Comparison of ENCODE assay signal across 30 cellular contexts in the genomic region with DNA sequence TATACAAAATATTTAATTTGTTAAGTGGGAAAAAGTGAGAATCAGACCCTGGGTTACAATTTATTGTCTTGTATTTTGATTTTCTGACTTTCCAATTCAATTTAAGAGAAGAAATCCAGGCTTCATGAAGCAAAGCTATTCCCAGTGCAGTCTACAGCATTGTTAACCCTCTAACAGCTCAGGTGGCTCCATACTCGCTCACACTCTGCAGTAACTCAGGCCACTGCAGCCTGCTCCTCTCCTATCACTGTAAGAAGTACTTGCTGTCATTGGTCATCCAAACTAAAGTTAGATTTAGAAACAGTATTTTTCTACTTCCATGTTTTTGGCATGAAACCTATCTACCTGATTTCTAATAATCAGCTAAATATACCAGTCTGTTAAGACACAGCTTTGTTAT.
"Had no signal": no experiment of that assay in that cellular context is flagged by ENCODE, and none has a peak within 500 bp of the region (broad histone marks: within the 10 kb centered on the region; RNA-seq: fewer than 3 reads in every experiment).

No MANE protein-coding gene starts in this region.

- H3K27ac ChIP-seq: neutrophil, ovary, parathyroid adenoma, psoas muscle, right lobe of liver, sigmoid colon, suprapubic skin, testis, tibial artery, transverse colon, upper lobe of right lung, uterus had no signal

- H3K9me3 Mint-ChIP-seq: natural killer cell treated with Interleukin-12 subunit alpha and Interleukin-12 subunit beta and Interleukin-15 and Interleukin-18, amount 100 ng/mL, for 72 hours; nephron progenitor cell; neural crest cell; stimulated activated naive CD8-positive, alpha-beta T cell treated with anti-CD3 and anti-CD28 coated beads, Interleukin-15, amount 100 ng/mL, for 72 hours had no signal

- H3K4me1 ChIP-seq: parathyroid adenoma, psoas muscle, right lobe of liver, sigmoid colon, suprapubic skin, testis, tibial artery, transverse colon, upper lobe of right lung, uterus had no signal

- H3K36me3 Mint-ChIP-seq: naive thymus-derived CD8-positive, alpha-beta T cell; natural killer cell treated with Interleukin-12 subunit alpha and Interleukin-12 subunit beta and Interleukin-15 and Interleukin-18, amount 100 ng/mL, for 72 hours; stimulated activated effector memory CD8-positive, alpha-beta T cell treated with anti-CD3 and anti-CD28 coated beads, Interleukin-12 subunit alpha, Interleukin-12 subunit beta, amount 100 ng/mL, for 72 hours; type B pancreatic cell had no signal

- H3K36me3 ChIP-seq: neutrophil, ovary, right lobe of liver, sigmoid colon, suprapubic skin, tibial artery, transverse colon, upper lobe of right lung, uterus had no signal

- ATAC-seq: naive thymus-derived CD8-positive, alpha-beta T cell; natural killer cell treated with Interleukin-12 subunit alpha and Interleukin-12 subunit beta and Interleukin-15 and Interleukin-18, amount 100 ng/mL, for 72 hours; psoas muscle; right cardiac atrium; right lobe of liver; stimulated activated effector memory CD8-positive, alpha-beta T cell treated with anti-CD3 and anti-CD28 coated beads, Interleukin-12 subunit alpha, Interleukin-12 subunit beta, amount 100 ng/mL, for 72 hours; stimulated activated naive CD8-positive, alpha-beta T cell treated with anti-CD3 and anti-CD28 coated beads, Interleukin-15, amount 100 ng/mL, for 72 hours; stimulated activated naive CD8-positive, alpha-beta T cell treated with anti-CD3 and anti-CD28 coated beads, Interleukin-15, Interleukin-2, amounts not matched to agents 100 U/mL and 50 U/mL, for 24 hours; upper lobe of right lung had no signal

- DNase-seq: naive thymus-derived CD8-positive, alpha-beta T cell; nephron progenitor cell; occipital lobe; ovary; psoas muscle; right cardiac atrium; right lobe of liver; sigmoid colon; small intestine; stimulated activated CD4-positive, alpha-beta T cell treated with anti-CD3 and anti-CD28 coated beads, Interleukin-15, amount 100 ng/mL, for 24 hours; stimulated activated CD4-positive, alpha-beta T cell treated with anti-CD3 and anti-CD28 coated beads, Interleukin-2, amount 100 ng/mL, for 24 hours; stimulated activated CD4-positive, alpha-beta T cell treated with anti-CD3 and anti-CD28 coated beads, Interleukin-2, amount 100 ng/mL, for 48 hours; stimulated activated CD4-positive, alpha-beta T cell treated with anti-CD3 and anti-CD28 coated beads, Interleukin-4, amount 100 ng/mL, for 24 hours; stimulated activated naive CD4-positive, alpha-beta T cell; stimulated activated naive CD8-positive, alpha-beta T cell treated with anti-CD3 and anti-CD28 coated beads, Interleukin-15, amount 100 ng/mL, for 72 hours; stimulated activated naive CD8-positive, alpha-beta T cell treated with anti-CD3 and anti-CD28 coated beads, Interleukin-15, Interleukin-2, amounts not matched to agents 100 U/mL and 50 U/mL, for 24 hours; substantia nigra; testis; tibial artery; transverse colon; upper lobe of right lung; uterus had no signal

- H3K9ac ChIP-seq: parathyroid adenoma had no signal

- H3K27me3 ChIP-seq: neutrophil, ovary, right lobe of liver, sigmoid colon, suprapubic skin, testis, tibial artery, transverse colon, upper lobe of right lung, uterus had no signal

- H3K9me3 ChIP-seq: neutrophil, ovary, psoas muscle, right lobe of liver, sigmoid colon, suprapubic skin, testis, tibial artery, transverse colon, upper lobe of right lung, uterus had no signal

- H3K27me3 Mint-ChIP-seq: naive thymus-derived CD8-positive, alpha-beta T cell; natural killer cell treated with Interleukin-12 subunit alpha and Interleukin-12 subunit beta and Interleukin-15 and Interleukin-18, amount 100 ng/mL, for 72 hours; progenitor cell of endocrine pancreas; stimulated activated naive CD8-positive, alpha-beta T cell treated with anti-CD3 and anti-CD28 coated beads, Interleukin-15, amount 100 ng/mL, for 72 hours; type B pancreatic cell had no signal

- H3K27ac Mint-ChIP-seq: naive thymus-derived CD8-positive, alpha-beta T cell; natural killer cell treated with Interleukin-12 subunit alpha and Interleukin-12 subunit beta and Interleukin-15 and Interleukin-18, amount 100 ng/mL, for 72 hours; nephron progenitor cell; progenitor cell of endocrine pancreas; stimulated activated effector memory CD8-positive, alpha-beta T cell treated with anti-CD3 and anti-CD28 coated beads, Interleukin-12 subunit alpha, Interleukin-12 subunit beta, amount 100 ng/mL, for 72 hours; stimulated activated naive CD8-positive, alpha-beta T cell treated with anti-CD3 and anti-CD28 coated beads, Interleukin-15, amount 100 ng/mL, for 72 hours; type B pancreatic cell had no signal

- H3K4me3 ChIP-seq: ovary, psoas muscle, right lobe of liver, sigmoid colon, suprapubic skin, testis, tibial artery, transverse colon, upper lobe of right lung, uterus had no signal

- H3K4me3 Mint-ChIP-seq: naive thymus-derived CD8-positive, alpha-beta T cell; natural killer cell treated with Interleukin-12 subunit alpha and Interleukin-12 subunit beta and Interleukin-15 and Interleukin-18, amount 100 ng/mL, for 72 hours; nephron progenitor cell; neural crest cell; stimulated activated effector memory CD8-positive, alpha-beta T cell treated with anti-CD3 and anti-CD28 coated beads, Interleukin-12 subunit alpha, Interleukin-12 subunit beta, amount 100 ng/mL, for 72 hours; stimulated activated naive CD8-positive, alpha-beta T cell treated with anti-CD3 and anti-CD28 coated beads, Interleukin-15, amount 100 ng/mL, for 72 hours; type B pancreatic cell had no signal

- H3K4me1 Mint-ChIP-seq: naive thymus-derived CD8-positive, alpha-beta T cell; nephron progenitor cell; neural crest cell; stimulated activated effector memory CD8-positive, alpha-beta T cell treated with anti-CD3 and anti-CD28 coated beads, Interleukin-12 subunit alpha, Interleukin-12 subunit beta, amount 100 ng/mL, for 72 hours; stimulated activated naive CD8-positive, alpha-beta T cell treated with anti-CD3 and anti-CD28 coated beads, Interleukin-15, amount 100 ng/mL, for 72 hours had no signal
